In the genomic region with DNA sequence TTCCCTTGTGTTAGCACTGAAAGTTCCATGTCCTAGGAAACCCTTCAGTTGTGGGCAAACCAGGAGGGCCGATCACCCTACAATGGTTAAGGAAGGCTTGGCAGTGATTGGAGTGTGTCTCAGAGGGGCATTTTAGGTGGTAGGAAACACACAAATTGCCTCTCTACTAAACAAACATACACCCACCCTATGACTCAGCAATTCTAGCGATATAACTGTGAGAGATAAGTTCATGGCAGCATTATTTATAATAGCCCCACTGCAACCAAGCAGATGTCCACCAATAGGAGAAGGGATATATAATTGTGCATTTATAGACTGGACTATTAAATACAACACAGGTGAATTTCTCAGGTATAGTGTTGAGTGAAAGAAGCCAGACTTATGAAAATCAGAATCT, we compare ENCODE assay signal across 25 cellular contexts.
DNase-seq lines count a peak whose midpoint lies in the region; ATAC-seq, FAIRE-seq and TF ChIP-seq lines count a peak whose summit lies in the region.
"Had no signal": no experiment of that assay in that cellular context is flagged by ENCODE, and none has a peak within 500 bp of the region (broad histone marks: within the 10 kb centered on the region; RNA-seq: fewer than 3 reads in every experiment).

No MANE protein-coding gene starts in this region.

- H3K23ac ChIP-seq in trophoblast cell (ENCODE audit: low read length): peak overlapping the region; percentile 40

- H3K9me3 Mint-ChIP-seq in GM23338 (peaks cover 35% of the 10 kb centered on the region), CD14-positive monocyte (peaks cover 17 to 33% (median 22%) of the 10 kb centered on the region in 7 donors)

- H3K27ac ChIP-seq in A549: no peak overlapping the region
- H3K27ac ChIP-seq in GM23338 (ENCODE audit: low read depth): no peak overlapping the region
- H3K27ac ChIP-seq in K562 (ENCODE audit: extremely low read depth, low read depth, low read length): no peak overlapping the region
- no peak overlapping the region for H3K27ac ChIP-seq in trophoblast cell (ENCODE audit: low read depth, low read length)
- H3K27ac ChIP-seq: BLaER1 treated with 17β-estradiol and CSF1 and Interleukin-3, amounts not matched to agents 10 nM and 100 nM; C4-2B had no signal

- POLR2A ChIA-PET in A549 (lab: Yijun Ruan, JAX) (no interaction called here), K562 (lab: Yijun Ruan, JAX) (interaction anchor here (0.8 kb wide), 1 partner anchor 216 kb away, joined by 3 read pairs; no protein-coding TSS in a partner anchor)

- TF ChIP-seq POLR2A in A549 (IDR thresholded peaks at IDR 0.05; ENCODE audit: low read length) (no peak), K562 (conservative IDR thresholded peaks at IDR 0.05) (no peak)

- no peak for FAIRE-seq in A549 (lab: Jason Lieb, UNC)
- FAIRE-seq in K562 (lab: Jason Lieb, UNC): no peak
- FAIRE-seq: A204.1, G401.6, GM12891, GM19239 had no signal

- no peak overlapping the region for H3K4ac ChIP-seq in trophoblast cell (ENCODE audit: low read depth, low read length)

- ATAC-seq in A549 (no peak), GM23338 (no peak), K562 (no peak)

- no peak overlapping the region for H3K4me3 Mint-ChIP-seq in GM23338
- H3K4me3 Mint-ChIP-seq in CD14-positive monocyte: no peak overlapping the region
- H3K4me3 Mint-ChIP-seq: B cell; CD4-positive, alpha-beta memory T cell; CD4-positive, CD25-positive, alpha-beta regulatory T cell; CD8-positive, alpha-beta memory T cell had no signal

- DNase-seq in A549 (ENCODE audit: low read depth in 1 of 2, low spot score in 1 of 2): no peak
- DNase-seq in GM23338 (ENCODE audit: low spot score): no peak
- DNase-seq in K562 (ENCODE audit: extremely low read depth in 1 of 4, low spot score in 3 of 4): no peak
- no peak for DNase-seq in trophoblast cell
- DNase-seq in CD14-positive monocyte (ENCODE audit: low spot score): no peak
- DNase-seq in epidermal melanocyte (ENCODE audit: insufficient read length, low spot score): no peak
- no peak for DNase-seq in GOT3 (lab: John Stamatoyannopoulos, UW)
- DNase-seq: 8988T; AML-193; CD4-positive, alpha-beta memory T cell; CD4-positive, CD25-positive, alpha-beta regulatory T cell; CD8-positive, alpha-beta memory T cell; COR-L47; DMS 273 treated with DMSO at 0.1 percent for 48 hours; DMS153; DMS53; DMS79 treated with DMSO at 0.1 percent for 48 hours; GF-D8 had no signal

- H3K14ac ChIP-seq in trophoblast cell (ENCODE audit: low read length): no peak overlapping the region

- TF ChIP-seq EP300 in A549 (IDR thresholded peaks at IDR 0.05) (no peak), K562 (IDR thresholded peaks at IDR 0.05; ENCODE audit: low read length) (no peak)

- CTCF ChIA-PET in A549 (lab: Yijun Ruan, JAX): no interaction called here
- CTCF ChIA-PET in K562 (lab: Yijun Ruan, JAX; ENCODE audit: low intra/inter-chr PET ratio): no interaction called here

- no peaks in the 10 kb centered on the region for H3K9me2 ChIP-seq in GM23338 (ENCODE audit: insufficient read depth)

- H3K27ac Mint-ChIP-seq in GM23338 (peak overlapping the region; percentile 49; the same call in 1 of the 2 replicates), CD14-positive monocyte (no peak overlapping the region)
- H3K27ac Mint-ChIP-seq: B cell; CD4-positive, CD25-positive, alpha-beta regulatory T cell; CD8-positive, alpha-beta memory T cell had no signal

- no peaks in the 10 kb centered on the region for H3K9me1 ChIP-seq in K562 (ENCODE audit: control insufficient read depth, insufficient read depth, low read length)

- no peak overlapping the region for H2BK12ac ChIP-seq in trophoblast cell (ENCODE audit: low read length)

- H2BK5ac ChIP-seq in trophoblast cell (ENCODE audit: low read depth, low read length, poor library complexity): no peak overlapping the region

- no peak for TF ChIP-seq CTCF in A549 (IDR thresholded peaks at IDR 0.05)
- TF ChIP-seq CTCF in GM23338 (conservative IDR thresholded peaks at IDR 0.05; ENCODE audit: low read depth in 2 of 2): no peak
- no peak for TF ChIP-seq CTCF in K562 (IDR thresholded peaks at IDR 0.05 in 2 of 3, conservative IDR thresholded peaks at IDR 0.05 in 1 of 3; ENCODE audit: insufficient read depth in 2 of 3, low read depth in 1 of 3, low read length in 3 of 3)
- no peak for TF ChIP-seq CTCF in CD14-positive monocyte (IDR thresholded peaks at IDR 0.05)

- H2AK5ac ChIP-seq in trophoblast cell (ENCODE audit: low read length): no peak overlapping the region

- no peak overlapping the region for H3K9ac ChIP-seq in K562 (ENCODE audit: insufficient read depth in 1 of 2, low read depth in 2 of 2, low read length in 2 of 2)
- no peak overlapping the region for H3K9ac ChIP-seq in trophoblast cell (ENCODE audit: low read length)
- H3K9ac ChIP-seq: BLaER1 treated with 17β-estradiol and CSF1 and Interleukin-3, amounts not matched to agents 10 nM and 100 nM had no signal

- H3K4me3 ChIP-seq in A549 (no peak overlapping the region), GM23338 (no peak overlapping the region), K562 (no peak overlapping the region), trophoblast cell (ENCODE audit: low read depth, low read length) (no peak overlapping the region)
- H3K4me3 ChIP-seq: BLaER1 treated with 17β-estradiol and CSF1 and Interleukin-3, amounts not matched to agents 10 nM and 100 nM had no signal

- H2AFZ ChIP-seq in GM23338 (no peak overlapping the region), K562 (ENCODE audit: low read depth, low read length) (no peak overlapping the region), trophoblast cell (ENCODE audit: insufficient read depth, low read length, poor library complexity) (no peak overlapping the region)

- H4K8ac ChIP-seq in trophoblast cell (ENCODE audit: low read depth, low read length): no peak overlapping the region

- no TSS peak for BruUV-seq in K562 (replicated peaks; lab: Mats Ljungman, UMichigan)

- H3K27me3 Mint-ChIP-seq in GM23338 (ENCODE audit: insufficient read depth, low read depth, poor library complexity): no peaks in the 10 kb centered on the region
- H3K27me3 Mint-ChIP-seq in CD14-positive monocyte (ENCODE audit: low read depth in 3 of 3): peaks cover 0 to 3% (median 0%) of the 10 kb centered on the region in 3 donors
- H3K27me3 Mint-ChIP-seq: B cell; CD4-positive, alpha-beta memory T cell; CD4-positive, CD25-positive, alpha-beta regulatory T cell had no signal

- H3K36me3 Mint-ChIP-seq in GM23338 (ENCODE audit: low read depth): peaks cover 33% of the 10 kb centered on the region
- H3K36me3 Mint-ChIP-seq in CD14-positive monocyte: no peaks in the 10 kb centered on the region
- H3K36me3 Mint-ChIP-seq: CD4-positive, CD25-positive, alpha-beta regulatory T cell had no signal

- H4K91ac ChIP-seq in trophoblast cell (ENCODE audit: low read depth, low read length): no peak overlapping the region

- no peak overlapping the region for H3K18ac ChIP-seq in trophoblast cell (ENCODE audit: low read length)

- H3K27me3 ChIP-seq in GM23338 (ENCODE audit: insufficient read depth) (no peaks in the 10 kb centered on the region), K562 (ENCODE audit: control insufficient read depth in 2 of 2, insufficient read depth in 2 of 2, low read length in 2 of 2) (no peaks in the 10 kb centered on the region), trophoblast cell (ENCODE audit: insufficient read depth, low read length) (no peaks in the 10 kb centered on the region)
- H3K27me3 ChIP-seq: BLaER1 treated with 17β-estradiol and CSF1 and Interleukin-3, amounts not matched to agents 10 nM and 100 nM had no signal

- intact Hi-C loops in K562 (cut with micrococcal nuclease) (no loop called here), CD14-positive monocyte (cut with micrococcal nuclease) (no loop called here)

- H3K9me3 ChIP-seq in A549 (peaks cover 40% of the 10 kb centered on the region; the same call in 2 of the 3 replicates), K562 (replicated peaks; ENCODE audit: control insufficient read depth, insufficient read depth, low read depth, low read length) (peaks cover 11% of the 10 kb centered on the region), trophoblast cell (ENCODE audit: insufficient read depth, low read depth, low read length) (peaks cover 7% of the 10 kb centered on the region)

- no peaks in the 10 kb centered on the region for H3K36me3 ChIP-seq in GM23338 (ENCODE audit: insufficient read depth)
- H3K36me3 ChIP-seq in K562 (ENCODE audit: control insufficient read depth, insufficient read depth, low read length): no peaks in the 10 kb centered on the region
- peaks cover 2 to 4% of the 10 kb centered on the region in 2 experiments for H3K36me3 ChIP-seq in trophoblast cell (ENCODE audit: control insufficient read depth in 1 of 2, insufficient read depth in 2 of 2, low read length in 2 of 2)
- H3K36me3 ChIP-seq: BLaER1 treated with 17β-estradiol and CSF1 and Interleukin-3, amounts not matched to agents 10 nM and 100 nM had no signal

- H3K4me1 ChIP-seq in A549: no peaks in the 10 kb centered on the region
- H3K4me1 ChIP-seq in GM23338 (ENCODE audit: insufficient read depth): no peaks in the 10 kb centered on the region
- no peaks in the 10 kb centered on the region for H3K4me1 ChIP-seq in K562 (replicated peaks in 1 of 2; ENCODE audit: control insufficient read depth in 2 of 2, insufficient read depth in 2 of 2, low read length in 2 of 2)
- H3K4me1 ChIP-seq in trophoblast cell (ENCODE audit: control insufficient read depth in 1 of 2, insufficient read depth in 2 of 2, low read length in 2 of 2): no peaks in the 10 kb centered on the region
- H3K4me1 ChIP-seq: BLaER1 treated with 17β-estradiol and CSF1 and Interleukin-3, amounts not matched to agents 10 nM and 100 nM had no signal

- no peaks in the 10 kb centered on the region for H3F3A ChIP-seq in GM23338 (replicated peaks; ENCODE audit: low read depth)

- 0% methylated on average over 2 of the region's 2 CpGs for WGBS in A549 (ENCODE audit: missing lambda C conversion rate)
- 45% methylated on average over 2 of the region's 2 CpGs for WGBS in K562 (ENCODE audit: insufficient coverage, low coverage, missing lambda C conversion rate)
- no CpG with 5 or more reads among the region's 2 CpGs for WGBS in trophoblast cell (ENCODE audit: extremely low coverage, insufficient coverage, insufficient read length)

- H3K4me1 Mint-ChIP-seq in GM23338 (no peaks in the 10 kb centered on the region; the same call in 2 of the 3 replicates), CD14-positive monocyte (no peaks in the 10 kb centered on the region)
- H3K4me1 Mint-ChIP-seq: B cell; CD4-positive, alpha-beta memory T cell; CD4-positive, CD25-positive, alpha-beta regulatory T cell; CD8-positive, alpha-beta memory T cell had no signal

- no peak for TF ChIP-seq RAD21 in A549 (conservative IDR thresholded peaks at IDR 0.05 in 1 of 2, IDR thresholded peaks at IDR 0.05 in 1 of 2)
- no peak for TF ChIP-seq RAD21 in K562 (CRISPR knock-in tag; conservative IDR thresholded peaks at IDR 0.05 in 1 of 2, IDR thresholded peaks at IDR 0.05 in 1 of 2)

- H4K20me1 ChIP-seq in GM23338 (replicated peaks; ENCODE audit: insufficient read depth) (no peaks in the 10 kb centered on the region), K562 (replicated peaks; ENCODE audit: control insufficient read depth, insufficient read depth, low read length) (no peaks in the 10 kb centered on the region)
- H4K20me1 ChIP-seq: BLaER1 treated with 17β-estradiol and CSF1 and Interleukin-3, amounts not matched to agents 10 nM and 100 nM had no signal

- H3K79me1 ChIP-seq in trophoblast cell (ENCODE audit: low read length): no peaks in the 10 kb centered on the region

- H3K4me2 ChIP-seq in A549: no peak overlapping the region
- H3K4me2 ChIP-seq in GM23338: no peak overlapping the region
- H3K4me2 ChIP-seq in K562 (ENCODE audit: insufficient read depth, low read length): no peak overlapping the region
- no peak overlapping the region for H3K4me2 ChIP-seq in trophoblast cell (ENCODE audit: low read length)
- H3K4me2 ChIP-seq: BLaER1 treated with 17β-estradiol and CSF1 and Interleukin-3, amounts not matched to agents 10 nM and 100 nM had no signal

- no peak overlapping the region for H4K12ac ChIP-seq in trophoblast cell (ENCODE audit: low read depth, low read length)

- no peak overlapping the region for H2BK120ac ChIP-seq in trophoblast cell (ENCODE audit: insufficient read depth, low read length, poor library complexity)

- H3K79me2 ChIP-seq in GM23338 (replicated peaks; ENCODE audit: insufficient read depth) (no peaks in the 10 kb centered on the region), K562 (ENCODE audit: control insufficient read depth, insufficient read depth, low read length) (no peaks in the 10 kb centered on the region), trophoblast cell (ENCODE audit: control insufficient read depth, insufficient read depth, low read length, poor library complexity) (no peaks in the 10 kb centered on the region)

- in situ Hi-C loops in K562 (cut with MboI): no loop called here
